ENCODE assay signal across 8 cellular contexts in the genomic region with DNA sequence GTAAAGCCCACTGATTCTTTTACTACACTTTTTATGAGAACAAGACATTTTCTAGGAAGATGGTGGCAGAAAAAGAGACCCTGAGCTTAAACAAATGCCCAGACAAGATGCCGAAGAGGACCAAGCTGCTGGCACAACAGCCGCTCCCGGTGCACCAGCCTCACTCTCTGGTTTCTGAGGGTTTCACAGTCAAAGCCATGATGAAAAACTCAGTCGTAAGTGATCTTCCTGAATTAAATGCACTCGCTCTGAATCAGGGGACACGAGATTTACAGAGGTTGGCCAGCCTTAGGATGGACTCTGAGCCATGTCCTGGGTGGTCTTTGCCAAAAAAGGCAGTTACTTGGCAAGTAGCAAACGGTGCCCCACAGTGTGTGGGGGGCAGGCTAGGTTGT. TPM values are rescaled to one million over a fixed set of nuclear protein-coding genes. Genes with fewer than 3 reads are reported as not detected.
DNase-seq lines count a peak whose midpoint lies in the region; ATAC-seq, FAIRE-seq and TF ChIP-seq lines count a peak whose summit lies in the region.

No MANE protein-coding gene starts in this region.

- H3K27ac ChIP-seq in coronary artery (peak overlapping the region; percentile 39 to 90), neural cell (ENCODE audit: low read length) (peak overlapping the region; percentile 82)

- H3K4me3 ChIP-seq in AG09309 (ENCODE audit: control insufficient read depth, low read depth, low read length) (peak overlapping the region; percentile 84), NB4 (ENCODE audit: low read depth, low read length) (peak overlapping the region; percentile 54), coronary artery (peak overlapping the region; percentile 95), neural cell (ENCODE audit: low read length) (peak overlapping the region; percentile 83)

- no peaks in the 10 kb centered on the region for H3K36me3 ChIP-seq in neural cell (ENCODE audit: insufficient read depth, low read length)

- TF ChIP-seq RAD21 in neural cell (conservative IDR thresholded peaks at IDR 0.05) = no peak

- TF ChIP-seq EP300 in neural cell (conservative IDR thresholded peaks at IDR 0.05; ENCODE audit: poor library complexity, severe bottlenecking) = no peak

- peak overlapping the region; percentile 82 for H3K9ac ChIP-seq in neural cell (ENCODE audit: low read length)

- H3F3A ChIP-seq in neural cell (ENCODE audit: insufficient read depth, low read length, poor library complexity, severe bottlenecking) = no peaks in the 10 kb centered on the region

- no peak for TF ChIP-seq POLR2A in NB4 (IDR thresholded peaks at IDR 0.05; ENCODE audit: extremely low read depth, insufficient read length)

- ATAC-seq in GM19452 (IDR thresholded peaks at IDR 0.05; ENCODE audit: unreplicated experiment) = no peak
- no peak for ATAC-seq in HG03159 (IDR thresholded peaks at IDR 0.05; ENCODE audit: unreplicated experiment)

- H3K9me3 ChIP-seq in neural cell (ENCODE audit: low read length) = no peaks in the 10 kb centered on the region

- H2AFZ ChIP-seq in neural cell (ENCODE audit: low read depth, low read length) = peak overlapping the region; percentile 70

- no peak for FAIRE-seq in urothelium cell line (lab: Jason Lieb, UNC)

- no peaks in the 10 kb centered on the region for H4K20me1 ChIP-seq in neural cell (ENCODE audit: insufficient read depth)

- no peak for DNase-seq in AG09309 (ENCODE audit: low read depth)
- DNase-seq in NB4 (ENCODE audit: low read depth) = peak; percentile 4
- DNase-seq in coronary artery (ENCODE audit: low spot score) = no peak
- DNase-seq in urothelium cell line (ENCODE audit: low spot score) = no peak
- DNase-seq in islet precursor cell = no peak

- no peaks in the 10 kb centered on the region for H3K79me2 ChIP-seq in neural cell (replicated peaks; ENCODE audit: insufficient read depth, low read length)

- peak overlapping the region; percentile 62 for H3K4me2 ChIP-seq in neural cell (ENCODE audit: low read length)

- no peaks in the 10 kb centered on the region for H3K27me3 ChIP-seq in neural cell (ENCODE audit: insufficient read depth, low read depth, low read length)

- no peak for TF ChIP-seq CTCF in AG09309 (IDR thresholded peaks at IDR 0.05; ENCODE audit: control insufficient read depth, insufficient read depth, low read depth, low read length, missing control alignments)
- no peak for TF ChIP-seq CTCF in NB4 (IDR thresholded peaks at IDR 0.05; ENCODE audit: low read depth, low read length)
- no peak for TF ChIP-seq CTCF in coronary artery (IDR thresholded peaks at IDR 0.05)
- TF ChIP-seq CTCF in neural cell (IDR thresholded peaks at IDR 0.05; ENCODE audit: poor library complexity, severe bottlenecking) = no peak

- no peaks in the 10 kb centered on the region for H3K9me2 ChIP-seq in neural cell (ENCODE audit: insufficient read depth, low read length)

TF ChIP-seq in neural cell, 6 proteins besides CTCF, POLR2A, EP300 and RAD21:
- no peak for TF ChIP-seq POLR2AphosphoS5 (IDR thresholded peaks at IDR 0.05)
- TF ChIP-seq TAF1 (IDR thresholded peaks at IDR 0.05; ENCODE audit: low read depth) = no peak
- no peak for TF ChIP-seq MXI1 (conservative IDR thresholded peaks at IDR 0.05; ENCODE audit: poor library complexity, severe bottlenecking)
- TF ChIP-seq SMC3 (conservative IDR thresholded peaks at IDR 0.05; ENCODE audit: poor library complexity) = peak; percentile 8
- no peak for TF ChIP-seq EZH2 (IDR thresholded peaks at IDR 0.05; ENCODE audit: borderline replicate concordance, insufficient read depth, low read length, poor library complexity, severe bottlenecking)
- TF ChIP-seq REST (IDR thresholded peaks at IDR 0.05; ENCODE audit: borderline replicate concordance) = peak; percentile 46

RNA-seq across cellular contexts. Expression of gene PACRG, which starts 0.4 kb away (rescaled TPM):
- polyA plus RNA-seq in neural cell = 6.9 and 16.6 TPM in 2 replicates
- polyA minus RNA-seq in neural cell = 8.8 and 13.9 TPM in 2 replicates

RNA-seq across cellular contexts. Expression of gene PRKN, which starts 0.6 kb away (rescaled TPM):
- polyA plus RNA-seq in neural cell = 1.2 and 3.4 TPM in 2 replicates
- polyA minus RNA-seq in neural cell = 6.3 and 8.7 TPM in 2 replicates
